Comparison of ENCODE assay signal across 16 cellular contexts in the genomic region with DNA sequence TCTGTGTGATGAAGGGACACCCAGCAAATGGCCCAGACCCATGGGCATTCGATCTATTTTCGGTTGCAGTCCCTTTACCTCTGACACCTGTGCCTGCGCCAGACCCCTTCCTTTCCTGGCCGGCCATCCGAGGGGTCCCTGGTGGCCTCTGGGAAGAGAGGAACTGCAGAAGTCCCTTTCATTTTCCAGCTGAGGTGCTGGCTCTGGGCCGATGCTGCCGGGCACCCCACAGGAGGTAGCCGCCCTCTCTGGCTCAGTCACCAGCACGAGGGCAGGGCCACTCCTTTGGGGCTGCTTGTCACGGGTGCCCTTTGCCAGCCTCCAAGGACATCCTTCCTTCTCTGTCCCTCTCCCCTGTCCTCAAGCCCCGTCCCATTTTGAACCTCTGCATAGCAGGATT. TPM values are rescaled to one million over a fixed set of nuclear protein-coding genes. Genes with fewer than 3 reads are reported as not detected.
"Had no signal": no experiment of that assay in that cellular context is flagged by ENCODE, and none has a peak within 500 bp of the region (broad histone marks: within the 10 kb centered on the region; RNA-seq: fewer than 3 reads in every experiment).

No MANE protein-coding gene starts in this region.

- H3K4me3 Mint-ChIP-seq: T-helper 2 cell treated with Interferon-gamma antibody and Interleukin-4, amounts not matched to agents 5 μg/mL and 100 μg/mL, for 36 hours had no signal

- H3K4me1 ChIP-seq: colonic mucosa, foreskin keratinocyte had no signal

- H3K27me3 ChIP-seq: body of pancreas, colonic mucosa, pancreas, sigmoid colon had no signal

- H3K27ac Mint-ChIP-seq: T-helper 2 cell treated with Interferon-gamma antibody and Interleukin-4, amounts not matched to agents 5 μg/mL and 100 μg/mL, for 36 hours had no signal

- H3K36me3 ChIP-seq: adrenal gland, colonic mucosa, pancreas, sigmoid colon, stomach had no signal

- H3K4me3 ChIP-seq: adrenal gland, body of pancreas, colonic mucosa, pancreas, sigmoid colon had no signal

- H3K27ac ChIP-seq: body of pancreas, colonic mucosa, foreskin keratinocyte, pancreas had no signal

- H3K9me3 Mint-ChIP-seq: T-helper 2 cell treated with Interferon-gamma antibody and Interleukin-4, amounts not matched to agents 5 μg/mL and 100 μg/mL, for 36 hours had no signal

- FAIRE-seq: pancreas had no signal

- DNase-seq: activated CD4-positive, CD25-positive, alpha-beta regulatory T cell; activated effector memory CD4-positive, alpha-beta T cell treated with Interleukin-2 at 50 U/mL for 16 hours; activated naive CD4-positive, alpha-beta T cell treated with anti-CD3 and anti-CD28 coated beads, Interleukin-2, amount 50 U/mL, for 16 hours; activated T-cell treated with anti-CD3 and anti-CD28 coated beads, Interleukin-2, amount 50 U/mL, for 1 hour; caudate nucleus; colonic mucosa; foreskin keratinocyte; stimulated activated CD4-positive, alpha-beta T cell treated with anti-CD3 and anti-CD28 coated beads, Interleukin-12 subunit alpha, Interleukin-12 subunit beta, amount 100 ng/mL, for 4 hours; stimulated activated CD4-positive, alpha-beta T cell treated with anti-CD3 and anti-CD28 coated beads, Interleukin-2, amount 100 ng/mL, for 24 hours; stomach had no signal

- ATAC-seq: body of pancreas, pancreas had no signal

- H3K9me3 ChIP-seq: adrenal gland, body of pancreas, colonic mucosa, pancreas, sigmoid colon, stomach had no signal

RNA-seq across cellular contexts. Expression of a gene that starts 4.2 kb away (rescaled TPM):
- total RNA-seq: foreskin keratinocyte had no signal
- polyA plus RNA-seq: foreskin keratinocyte, neural cell had no signal
